8 cellular contexts compared by ENCODE assay signal in genomic region chr16:53022374-53022773, GRCh38. TPM values are rescaled to one million over a fixed set of nuclear protein-coding genes. Genes with fewer than 3 reads are reported as not detected.
DNase-seq lines count a peak whose midpoint lies in the region; ATAC-seq, FAIRE-seq and TF ChIP-seq lines count a peak whose summit lies in the region.

No MANE protein-coding gene starts in this region.

- no peaks in the 10 kb centered on the region; a peak in 1 of 7 replicates for H3K36me3 Mint-ChIP-seq in H9 (ENCODE audit: insufficient read depth in 1 of 3, low read depth in 3 of 3)
- H3K36me3 Mint-ChIP-seq in brain = no peaks in the 10 kb centered on the region
- no peaks in the 10 kb centered on the region for H3K36me3 Mint-ChIP-seq in natural killer cell

- intact Hi-C loops in kidney (cut with DNase I) (no loop called here), uterus (cut with DNase I; ENCODE audit: low total_unique reads) (no loop called here), natural killer cell (cut with micrococcal nuclease) (no loop called here)

- no peak overlapping the region for H3T11ph ChIP-seq in H9 (ENCODE audit: low read length)

- no peak overlapping the region for H3K4me2 ChIP-seq in H9 (ENCODE audit: insufficient read depth, insufficient read length, low read length)

- no peak overlapping the region for H2BK15ac ChIP-seq in H9 (ENCODE audit: low read depth, low read length)

- no peaks in the 10 kb centered on the region for H3K36me3 ChIP-seq in kidney (ENCODE audit: control insufficient read depth in 1 of 2, insufficient read depth in 2 of 2, low read length in 2 of 2)
- H3K36me3 ChIP-seq in uterus = no peaks in the 10 kb centered on the region

- H3K9ac ChIP-seq in H9 (ENCODE audit: extremely low read depth, insufficient read length, low read length) (no peak overlapping the region), kidney (ENCODE audit: low read length in 2 of 2) (no peak overlapping the region)

- H3K4me1 ChIP-seq in H9 (ENCODE audit: insufficient read depth, low read length) (no peaks in the 10 kb centered on the region), kidney (ENCODE audit: control insufficient read depth in 1 of 2, insufficient read depth in 1 of 2, low read depth in 1 of 2, low read length in 2 of 2) (no peaks in the 10 kb centered on the region), uterus (no peaks in the 10 kb centered on the region)

- no peak for TF ChIP-seq POLR2A in uterus (IDR thresholded peaks at IDR 0.05)

- peaks cover 12 to 16% of the 10 kb centered on the region in 2 experiments for H3K4me1 Mint-ChIP-seq in H9
- H3K4me1 Mint-ChIP-seq in brain = peaks cover 3% of the 10 kb centered on the region
- no peaks in the 10 kb centered on the region for H3K4me1 Mint-ChIP-seq in natural killer cell

- no peaks in the 10 kb centered on the region for H4K20me1 ChIP-seq in H9 (ENCODE audit: control insufficient read depth, insufficient read depth, insufficient read length)

- no CpG with 5 or more reads among the region's 5 CpGs for WGBS in H9 (ENCODE audit: extremely low coverage, insufficient read length, low lambda C conversion rate)

- ATAC-seq in HG02610 (IDR thresholded peaks at IDR 0.05; ENCODE audit: unreplicated experiment) (no peak), natural killer cell (no peak)

- no peak for FAIRE-seq in kidney (lab: Jason Lieb, UNC)

- no peak overlapping the region for H3K4me3 ChIP-seq in kidney (ENCODE audit: low read length in 2 of 2)
- no peak overlapping the region for H3K4me3 ChIP-seq in uterus

- H3K27ac ChIP-seq in H9 (ENCODE audit: insufficient read length, low read depth, low read length) (no peak overlapping the region), kidney (ENCODE audit: low read depth in 2 of 2, low read length in 2 of 2) (no peak overlapping the region), uterus (no peak overlapping the region)

- no peaks in the 10 kb centered on the region for H3K79me1 ChIP-seq in H9 (ENCODE audit: insufficient read depth, low read depth, low read length, poor library complexity, severe bottlenecking)

- H3K27me3 ChIP-seq in H9 (ENCODE audit: insufficient read depth, low read length) = no peaks in the 10 kb centered on the region
- no peaks in the 10 kb centered on the region for H3K27me3 ChIP-seq in uterus

- H3K4me3 Mint-ChIP-seq in H9 (no peak overlapping the region), brain (no peak overlapping the region), natural killer cell (no peak overlapping the region)

- TF ChIP-seq CTCF in H9 (conservative IDR thresholded peaks at IDR 0.05) = peak; percentile 82
- peak; percentile 87 to 92 for TF ChIP-seq CTCF in brain (conservative IDR thresholded peaks at IDR 0.05)
- peak; percentile 56 for TF ChIP-seq CTCF in kidney (IDR thresholded peaks at IDR 0.05; ENCODE audit: borderline replicate concordance, extremely low read depth, insufficient read depth)
- TF ChIP-seq CTCF in uterus (IDR thresholded peaks at IDR 0.05) = peak; percentile 28 to 58 (median 48)
- TF ChIP-seq CTCF in natural killer cell (IDR thresholded peaks at IDR 0.05) = no peak

- DNase-seq in DMS 273 treated with DMSO at 0.1 percent for 48 hours (lab: John Stamatoyannopoulos, UW) (peak; percentile 59), H9 (peak; percentile 70), NCI-H226 (peak; percentile 33), kidney (no peak), uterus (peak in 1 of 2 donors; percentile 16), natural killer cell (no peak)

- H3K56ac ChIP-seq in H9 (ENCODE audit: insufficient read length, low read depth, low read length) = no peak overlapping the region

- H4K8ac ChIP-seq in H9 (replicated peaks; ENCODE audit: insufficient read length, low read depth, low read length) = no peak overlapping the region

- H3K79me2 ChIP-seq in H9 (ENCODE audit: insufficient read depth, low read length) = no peaks in the 10 kb centered on the region

- no peak overlapping the region for H4K91ac ChIP-seq in H9 (ENCODE audit: insufficient read length, low read depth, low read length)

- H2BK12ac ChIP-seq in H9 (ENCODE audit: insufficient read length, low read depth, low read length) = no peak overlapping the region

- H4K5ac ChIP-seq in H9 (ENCODE audit: insufficient read length, low read depth, low read length) = no peak overlapping the region

- H3K9me3 Mint-ChIP-seq in H9 (no peaks in the 10 kb centered on the region), brain (peaks cover 0 to 3% (median 0%) of the 10 kb centered on the region in 5 experiments), natural killer cell (no peaks in the 10 kb centered on the region)

- no peak overlapping the region for H3K4ac ChIP-seq in H9 (ENCODE audit: low read depth, low read length)

- no peaks in the 10 kb centered on the region for H3K23me2 ChIP-seq in H9 (ENCODE audit: insufficient read length, low read depth, low read length, poor library complexity, severe bottlenecking)

- H3K27ac Mint-ChIP-seq in H9 (no peak overlapping the region), brain (peak overlapping the region in 1 of 5 experiments; percentile 93), natural killer cell (no peak overlapping the region)

- no peak overlapping the region for H2AK5ac ChIP-seq in H9 (ENCODE audit: insufficient read length, low read length)

- H3K27me3 Mint-ChIP-seq in H9 (ENCODE audit: low read depth) (peaks cover 1% of the 10 kb centered on the region; the same call in 1 of the 2 replicates), brain (peaks cover 6% of the 10 kb centered on the region), natural killer cell (ENCODE audit: low read depth in 2 of 2) (peaks cover 6 to 12% of the 10 kb centered on the region in 2 donors)

- no peak overlapping the region for H2BK5ac ChIP-seq in H9 (ENCODE audit: insufficient read length, low read length)

- no peak overlapping the region for H2BK120ac ChIP-seq in H9 (ENCODE audit: low read depth, low read length, poor library complexity, severe bottlenecking)

- H3K23ac ChIP-seq in H9 (ENCODE audit: insufficient read length, low read depth, low read length) = no peak overlapping the region

- H2BK20ac ChIP-seq in H9 (ENCODE audit: low read depth, low read length, poor library complexity, severe bottlenecking) = no peak overlapping the region

- no peak overlapping the region for H3K18ac ChIP-seq in H9 (ENCODE audit: insufficient read length, low read depth, low read length)

- H3K14ac ChIP-seq in H9 (ENCODE audit: insufficient read depth, low read length) = no peak overlapping the region

- no peaks in the 10 kb centered on the region for H3K9me3 ChIP-seq in H9 (ENCODE audit: control insufficient read depth, low read depth, low read length)
- no peaks in the 10 kb centered on the region for H3K9me3 ChIP-seq in kidney (ENCODE audit: control insufficient read depth in 1 of 2, low read length in 2 of 2)
- H3K9me3 ChIP-seq in uterus = no peaks in the 10 kb centered on the region

- H2AFZ ChIP-seq in H9 (ENCODE audit: low read length) = no peak overlapping the region

RNA-seq across cellular contexts. Expression of gene CHD9NB, which starts 30.3 kb away (rescaled TPM):
- total RNA-seq in H9 (2021) (2.6 and 3.3 TPM in 2 replicates), kidney (26.2 TPM), uterus (1 to 10 TPM in 3 of 4 donors, not detected in 1; 1.2 to 4.3 (median 4.1) TPM), natural killer cell (under 1 TPM in 1 of 3 donors, not detected in 2; 0.26 TPM)
- polyA plus RNA-seq in brain (ENCODE audit: insufficient read depth, low read depth, low replicate concordance) (0.19 TPM), kidney (ENCODE audit: insufficient read depth, low read depth, low replicate concordance) (9.8 TPM)

RNA-seq across cellular contexts. Expression of gene CHD9, which starts 32.4 kb away (rescaled TPM):
- total RNA-seq in H9 (2021) (37.6 and 46.2 TPM in 2 replicates), kidney (83.7 TPM), uterus (100 to 1,000 TPM in 3 of 4 donors, 10 to 100 TPM in 1; 46.9 to 174 (median 133) TPM), natural killer cell (10 to 100 TPM; 81.4 to 85.2 (median 81.9) TPM)
- polyA plus RNA-seq in brain (ENCODE audit: insufficient read depth, low read depth, low replicate concordance) (3.7 TPM), kidney (ENCODE audit: insufficient read depth, low read depth, low replicate concordance) (9.4 TPM)

Comparison
In these comparisons a context has a peak if more than half of its experiments do, and no peak if none do; other contexts are left out.
1. DNase-seq: peak in DMS 273 treated with DMSO at 0.1 percent for 48 hours (single experiment), H9 (single experiment) and NCI-H226 (single experiment); none in kidney (single experiment) and natural killer cell (single experiment).